Comparison of ENCODE assay signal across 13 cellular contexts in the genomic region with DNA sequence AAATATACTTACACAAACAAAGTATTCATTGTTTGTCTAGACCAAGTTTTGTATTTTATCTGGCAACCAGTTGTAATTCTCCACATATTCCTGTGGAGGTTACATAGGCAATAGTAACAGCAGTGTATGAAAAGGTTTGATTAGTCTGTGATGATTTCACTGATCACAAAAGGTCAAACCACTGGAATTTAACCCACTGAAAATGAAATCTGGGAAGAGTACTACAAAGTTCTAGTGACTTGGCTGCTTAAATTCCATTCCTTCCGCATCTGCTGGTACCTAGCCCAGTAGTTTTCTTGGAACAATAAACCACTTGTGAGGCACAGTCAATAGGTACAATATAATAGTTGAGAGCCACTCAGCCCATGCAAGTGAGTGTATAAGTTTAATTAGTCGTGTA.
DNase-seq lines count a peak whose midpoint lies in the region; ATAC-seq and TF ChIP-seq lines count a peak whose summit lies in the region.
"Had no signal": no experiment of that assay in that cellular context is flagged by ENCODE, and none has a peak within 500 bp of the region (broad histone marks: within the 10 kb centered on the region; RNA-seq: fewer than 3 reads in every experiment).

No MANE protein-coding gene starts in this region.

- no peak overlapping the region for H3K4me3 Mint-ChIP-seq in natural killer cell treated with Interleukin-12 subunit alpha and Interleukin-12 subunit beta and Interleukin-15 and Interleukin-18, amount 100 ng/mL, for 72 hours
- H3K4me3 Mint-ChIP-seq: CD4-positive, alpha-beta memory T cell had no signal

- H3K9me3 ChIP-seq in spleen, result no peaks in the 10 kb centered on the region
- H3K9me3 ChIP-seq: heart left ventricle, right lobe of liver had no signal

- DNase-seq in DMS79 (lab: John Stamatoyannopoulos, UW) (peak; percentile 80), RPMI7951 (ENCODE audit: low read depth) (peak; percentile 18), epithelial cell of prostate (ENCODE audit: low read depth, low spot score) (peak; percentile 45), renal cortical epithelial cell (ENCODE audit: low read depth) (peak; percentile 83), Kasumi-1 (lab: John Stamatoyannopoulos, UW) (no peak), spleen (no peak)
- no peak for DNase-seq in natural killer cell treated with Interleukin-12 subunit alpha and Interleukin-12 subunit beta and Interleukin-15 and Interleukin-18, amount 100 ng/mL, for 72 hours (ENCODE audit: low spot score)
- DNase-seq: CD4-positive, alpha-beta memory T cell; heart left ventricle; midbrain; NCI-H1930; right lobe of liver had no signal

- H3K27ac ChIP-seq in epithelial cell of prostate, result peak overlapping the region; percentile 81
- H3K27ac ChIP-seq in spleen, result no peak overlapping the region
- H3K27ac ChIP-seq: right lobe of liver had no signal

- 84 to 97% (median 95%) methylated on average over 2 of the region's 2 CpGs for WGBS in spleen, 5 donors

- no peaks in the 10 kb centered on the region for H3K9me3 Mint-ChIP-seq in natural killer cell treated with Interleukin-12 subunit alpha and Interleukin-12 subunit beta and Interleukin-15 and Interleukin-18, amount 100 ng/mL, for 72 hours

- H3K4me1 ChIP-seq in spleen, result no peaks in the 10 kb centered on the region
- H3K4me1 ChIP-seq: right lobe of liver had no signal

- no peak overlapping the region for H3K27ac Mint-ChIP-seq in natural killer cell treated with Interleukin-12 subunit alpha and Interleukin-12 subunit beta and Interleukin-15 and Interleukin-18, amount 100 ng/mL, for 72 hours

- peaks cover 12 to 16% of the 10 kb centered on the region in 2 donors for H3K27me3 Mint-ChIP-seq in natural killer cell treated with Interleukin-12 subunit alpha and Interleukin-12 subunit beta and Interleukin-15 and Interleukin-18, amount 100 ng/mL, for 72 hours
- H3K27me3 Mint-ChIP-seq: CD4-positive, alpha-beta memory T cell had no signal

- ATAC-seq in HG03175 (IDR thresholded peaks at IDR 0.05; ENCODE audit: unreplicated experiment), result no peak
- no peak for ATAC-seq in natural killer cell treated with Interleukin-12 subunit alpha and Interleukin-12 subunit beta and Interleukin-15 and Interleukin-18, amount 100 ng/mL, for 72 hours

- H3K36me3 ChIP-seq in spleen, result no peaks in the 10 kb centered on the region
- H3K36me3 ChIP-seq: heart left ventricle, right lobe of liver had no signal

- no peaks in the 10 kb centered on the region for H3K4me1 Mint-ChIP-seq in natural killer cell treated with Interleukin-12 subunit alpha and Interleukin-12 subunit beta and Interleukin-15 and Interleukin-18, amount 100 ng/mL, for 72 hours (ENCODE audit: low read depth in 2 of 2)
- H3K4me1 Mint-ChIP-seq: CD4-positive, alpha-beta memory T cell had no signal

- intact Hi-C loops in spleen (cut with DNase I; ENCODE audit: low total_unique reads), result no loop called here

- TF ChIP-seq POLR2A in spleen (IDR thresholded peaks at IDR 0.05), result no peak

- no peaks in the 10 kb centered on the region for H3K36me3 Mint-ChIP-seq in natural killer cell treated with Interleukin-12 subunit alpha and Interleukin-12 subunit beta and Interleukin-15 and Interleukin-18, amount 100 ng/mL, for 72 hours
- H3K36me3 Mint-ChIP-seq: CD4-positive, alpha-beta memory T cell had no signal

- H3K4me3 ChIP-seq in spleen, result no peak overlapping the region
- H3K4me3 ChIP-seq: heart left ventricle, right lobe of liver had no signal

- H3K27me3 ChIP-seq in spleen (replicated peaks in 1 of 7), result no peaks in the 10 kb centered on the region
- H3K27me3 ChIP-seq: heart left ventricle, right lobe of liver had no signal

- TF ChIP-seq CTCF in spleen (IDR thresholded peaks at IDR 0.05 in 8 of 11, conservative IDR thresholded peaks at IDR 0.05 in 3 of 11), result no peak

Comparison
In these comparisons a context has a peak if more than half of its experiments do, and no peak if none do; other contexts are left out.
1. DNase-seq: peak in DMS79 (single experiment), RPMI7951 (single experiment), epithelial cell of prostate (single experiment) and renal cortical epithelial cell (single experiment); none in Kasumi-1 (0 of 2), natural killer cell treated with Interleukin-12 subunit alpha and Interleukin-12 subunit beta and Interleukin-15 and Interleukin-18, amount 100 ng/mL, for 72 hours (single experiment) and spleen (single experiment).